Comparison of ENCODE assay signal across 8 cellular contexts in genomic region chr12:47207005-47207717, GRCh38.
DNase-seq lines count a peak whose midpoint lies in the region; ATAC-seq and TF ChIP-seq lines count a peak whose summit lies in the region.

No MANE protein-coding gene starts in this region.

- peak overlapping the region; percentile 58 to 100 for H3K27ac Mint-ChIP-seq in activated naive CD4-positive, alpha-beta T cell treated with anti-CD3 and anti-CD28 coated beads, Interleukin-2, amount 50 U/mL, for 72 hours

- TF ChIP-seq POLR2A in ovary (IDR thresholded peaks at IDR 0.05), result no peak

- H3K36me3 Mint-ChIP-seq in activated naive CD4-positive, alpha-beta T cell treated with anti-CD3 and anti-CD28 coated beads, Interleukin-2, amount 50 U/mL, for 72 hours, result peaks cover 39 to 47% of the 10 kb centered on the region in 2 donors

- ATAC-seq in GM18511 (IDR thresholded peaks at IDR 0.05; ENCODE audit: unreplicated experiment), result peak; percentile 80
- peak; percentile 67 for ATAC-seq in GM21717 (IDR thresholded peaks at IDR 0.05; ENCODE audit: unreplicated experiment)
- peak; percentile 32 to 74 for ATAC-seq in activated naive CD4-positive, alpha-beta T cell treated with anti-CD3 and anti-CD28 coated beads, Interleukin-2, amount 50 U/mL, for 72 hours
- no peak for ATAC-seq in psoas muscle

- no peaks in the 10 kb centered on the region for H3K9me3 Mint-ChIP-seq in activated naive CD4-positive, alpha-beta T cell treated with anti-CD3 and anti-CD28 coated beads, Interleukin-2, amount 50 U/mL, for 72 hours

- DNase-seq in activated naive CD4-positive, alpha-beta T cell treated with anti-CD3 and anti-CD28 coated beads, Interleukin-2, amount 50 U/mL, for 72 hours (ENCODE audit: low spot score in 2 of 2), result peak in 1 of 2 donors; percentile 76
- peak; percentile 38 to 53 for DNase-seq in stimulated activated CD4-positive, alpha-beta T cell treated with anti-CD3 and anti-CD28 coated beads, Interleukin-2, amount 100 ng/mL, for 24 hours
- DNase-seq in ovary (no peak), NCI-H526 (lab: John Stamatoyannopoulos, UW) (no peak), psoas muscle (no peak)

- no peaks in the 10 kb centered on the region for H3K79me2 ChIP-seq in KMS-11 (ENCODE audit: insufficient read depth, low read depth)

- no peaks in the 10 kb centered on the region for H4K20me1 ChIP-seq in KMS-11 (ENCODE audit: insufficient read depth)

- TF ChIP-seq CTCF in KMS-11 (conservative IDR thresholded peaks at IDR 0.05; ENCODE audit: low read depth, low read length), result no peak
- no peak for TF ChIP-seq CTCF in ovary (IDR thresholded peaks at IDR 0.05)
- TF ChIP-seq CTCF in psoas muscle (IDR thresholded peaks at IDR 0.05), result no peak

- no peaks in the 10 kb centered on the region for H3K36me3 ChIP-seq in KMS-11 (ENCODE audit: insufficient read depth)
- no peaks in the 10 kb centered on the region for H3K36me3 ChIP-seq in ovary
- no peaks in the 10 kb centered on the region for H3K36me3 ChIP-seq in psoas muscle (ENCODE audit: insufficient read depth in 1 of 2, low read depth in 1 of 2)

- no peak for TF ChIP-seq EP300 in ovary (IDR thresholded peaks at IDR 0.05)

- H3K27ac ChIP-seq in KMS-11, result peak overlapping the region; percentile 3; the same call in 1 of the 2 replicates
- no peak overlapping the region for H3K27ac ChIP-seq in ovary
- H3K27ac ChIP-seq in psoas muscle, result no peak overlapping the region

- H2AFZ ChIP-seq in KMS-11 (ENCODE audit: low read depth), result no peak overlapping the region

- H3K27me3 ChIP-seq in KMS-11 (ENCODE audit: insufficient read depth, low read depth) (no peaks in the 10 kb centered on the region), ovary (no peaks in the 10 kb centered on the region), psoas muscle (ENCODE audit: insufficient read depth in 3 of 3, low read length in 2 of 3) (no peaks in the 10 kb centered on the region)

- H3K4me1 ChIP-seq in KMS-11 (ENCODE audit: low read depth, poor library complexity, severe bottlenecking) (peaks cover 21% of the 10 kb centered on the region), ovary (ENCODE audit: insufficient read depth) (no peaks in the 10 kb centered on the region), psoas muscle (no peaks in the 10 kb centered on the region)

- no peak overlapping the region for H3K4me3 ChIP-seq in KMS-11 (IDR thresholded peaks at IDR 0.05; ENCODE audit: insufficient read depth, low read depth, low read length)
- H3K4me3 ChIP-seq in ovary, result no peak overlapping the region
- no peak overlapping the region for H3K4me3 ChIP-seq in psoas muscle

- intact Hi-C loops in ovary (cut with DNase I) (no loop called here), psoas muscle (cut with DNase I) (no loop called here)

- peak overlapping the region; percentile 17 for H3K4me2 ChIP-seq in KMS-11

- H3K9ac ChIP-seq in KMS-11, result no peak overlapping the region

- H3K9me3 ChIP-seq in ovary (no peaks in the 10 kb centered on the region), psoas muscle (no peaks in the 10 kb centered on the region)

- WGBS in ovary, 3 donors, result 65 to 70% (median 68%) methylated on average over 2 of the region's 2 CpGs
- WGBS in psoas muscle, 3 donors, result 55 to 69% (median 64%) methylated on average over 2 of the region's 2 CpGs

Comparison
In these comparisons a context has a peak if more than half of its experiments do, and no peak if none do; other contexts are left out.
1. ATAC-seq: peak in GM18511 (single experiment), GM21717 (single experiment) and activated naive CD4-positive, alpha-beta T cell treated with anti-CD3 and anti-CD28 coated beads, Interleukin-2, amount 50 U/mL, for 72 hours (2 of 2); none in psoas muscle (0 of 4).
2. DNase-seq: peak in stimulated activated CD4-positive, alpha-beta T cell treated with anti-CD3 and anti-CD28 coated beads, Interleukin-2, amount 100 ng/mL, for 24 hours (2 of 2); none in ovary (0 of 5), NCI-H526 (0 of 2) and psoas muscle (0 of 2).